Comparison of ENCODE assay signal across 19 cellular contexts in the genomic region with DNA sequence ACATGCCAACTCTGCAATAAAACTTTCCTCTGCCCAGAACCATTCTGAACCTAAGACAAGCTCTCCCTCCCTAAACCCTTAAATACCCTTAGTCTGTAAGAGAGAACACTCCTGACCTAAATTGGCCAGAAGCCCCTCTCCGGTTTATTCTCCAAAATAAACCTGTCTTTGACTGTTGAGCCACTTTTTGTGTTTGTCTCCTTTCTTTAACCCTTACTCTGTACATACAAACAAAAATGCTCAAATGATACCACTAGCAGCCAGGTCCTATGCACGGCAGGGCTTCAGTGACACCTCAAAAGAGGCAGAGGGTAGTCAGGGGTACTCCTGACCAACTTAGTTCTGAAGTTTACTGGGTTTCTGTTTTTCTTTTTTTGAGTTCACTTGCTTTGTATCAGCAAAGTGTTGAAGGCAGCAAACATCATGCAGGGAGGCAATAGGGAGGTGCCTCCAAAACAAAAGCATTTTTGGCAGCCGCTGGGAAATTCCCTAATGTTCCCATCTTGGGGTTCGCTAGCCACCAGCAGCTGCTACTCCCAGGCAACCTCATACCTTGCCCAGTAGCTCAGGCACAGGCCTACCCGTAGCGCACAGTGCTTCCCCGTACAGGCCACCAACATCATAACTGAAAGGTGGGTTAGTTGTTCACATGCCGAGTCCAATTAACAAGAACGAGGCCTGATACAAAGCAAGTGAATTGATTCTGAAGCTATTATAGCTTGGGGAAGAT.
DNase-seq lines count a peak whose midpoint lies in the region; ATAC-seq and TF ChIP-seq lines count a peak whose summit lies in the region.
"Had no signal": no experiment of that assay in that cellular context is flagged by ENCODE, and none has a peak within 500 bp of the region (broad histone marks: within the 10 kb centered on the region; RNA-seq: fewer than 3 reads in every experiment).

No MANE protein-coding gene starts in this region.

- H3K4me1 Mint-ChIP-seq in Calu3 (ENCODE audit: low read depth, unreplicated experiment), result peaks cover 32% of the 10 kb centered on the region
- peaks cover 8% of the 10 kb centered on the region for H3K4me1 Mint-ChIP-seq in endothelial cell (ENCODE audit: unreplicated experiment)
- H3K4me1 Mint-ChIP-seq in progenitor cell of endocrine pancreas (ENCODE audit: low read depth), result peaks cover 27% of the 10 kb centered on the region

- H3K9ac ChIP-seq in HUES48 (ENCODE audit: low read depth, low read length), result no peak overlapping the region

- peak overlapping the region; percentile 38 for H3K27ac Mint-ChIP-seq in Calu3 (ENCODE audit: unreplicated experiment)
- H3K27ac Mint-ChIP-seq in endothelial cell (ENCODE audit: unreplicated experiment), result no peak overlapping the region
- peak overlapping the region; percentile 31 for H3K27ac Mint-ChIP-seq in progenitor cell of endocrine pancreas
- H3K27ac Mint-ChIP-seq: CD4-positive, CD25-positive, alpha-beta regulatory T cell had no signal

- TF ChIP-seq CTCF in Calu3 (IDR thresholded peaks at IDR 0.05; ENCODE audit: unreplicated experiment) (no peak), endothelial cell (IDR thresholded peaks at IDR 0.05; ENCODE audit: unreplicated experiment) (no peak), progenitor cell of endocrine pancreas (IDR thresholded peaks at IDR 0.05; ENCODE audit: unreplicated experiment) (no peak)

- H3K4me3 ChIP-seq in HUES48 (ENCODE audit: low read depth, low read length), result no peak overlapping the region
- H3K4me3 ChIP-seq: HAP-1, K562 had no signal

- BruUV-seq in Calu3 (replicated peaks; lab: Mats Ljungman, UMichigan), result no TSS peak

- H3K9me3 Mint-ChIP-seq in Calu3 (ENCODE audit: low read depth, unreplicated experiment) (no peaks in the 10 kb centered on the region), endothelial cell (ENCODE audit: unreplicated experiment) (peaks cover 4% of the 10 kb centered on the region), progenitor cell of endocrine pancreas (ENCODE audit: low read depth) (peaks cover 6% of the 10 kb centered on the region)

- H3K36me3 Mint-ChIP-seq in Calu3 (ENCODE audit: insufficient read depth, unreplicated experiment) (no peaks in the 10 kb centered on the region), endothelial cell (ENCODE audit: low read depth, unreplicated experiment) (no peaks in the 10 kb centered on the region), progenitor cell of endocrine pancreas (ENCODE audit: insufficient read depth) (no peaks in the 10 kb centered on the region)
- H3K36me3 Mint-ChIP-seq: CD4-positive, CD25-positive, alpha-beta regulatory T cell had no signal

- H3K36me3 ChIP-seq in HUES48 (ENCODE audit: control insufficient read depth, insufficient read depth, low read length), result no peaks in the 10 kb centered on the region
- H3K36me3 ChIP-seq: HAP-1 had no signal

- peak overlapping the region; percentile 80 for H3K27ac ChIP-seq in HUES48 (ENCODE audit: low read depth, low read length)
- H3K27ac ChIP-seq: RWPE1 had no signal

- intact Hi-C loops in Calu3 (cut with micrococcal nuclease; ENCODE audit: unreplicated experiment) (no loop called here), left cardiac atrium (cut with DNase I) (no loop called here)

- H3K4me3 Mint-ChIP-seq in Calu3 (ENCODE audit: low read depth, unreplicated experiment), result no peak overlapping the region
- H3K4me3 Mint-ChIP-seq in endothelial cell (ENCODE audit: unreplicated experiment), result peak overlapping the region; percentile 7
- no peak overlapping the region for H3K4me3 Mint-ChIP-seq in progenitor cell of endocrine pancreas (ENCODE audit: low read depth)
- H3K4me3 Mint-ChIP-seq: CD4-positive, CD25-positive, alpha-beta regulatory T cell had no signal

- H3K9me3 ChIP-seq in HUES48 (ENCODE audit: control insufficient read depth, insufficient read depth, low read length), result 0 out of 2 replicates have a peak, but pooled peaks cover 9% of the 10 kb centered on the region
- H3K9me3 ChIP-seq: HAP-1 had no signal

- ATAC-seq in left cardiac atrium (no peak), HG02870 (IDR thresholded peaks at IDR 0.05; ENCODE audit: unreplicated experiment) (no peak)
- ATAC-seq: K562 had no signal

- peaks cover 19% of the 10 kb centered on the region for H3K4me1 ChIP-seq in HUES48 (ENCODE audit: control insufficient read depth, insufficient read depth, low read length)

- no peaks in the 10 kb centered on the region for H3K27me3 Mint-ChIP-seq in Calu3 (ENCODE audit: unreplicated experiment)
- peaks cover 3% of the 10 kb centered on the region for H3K27me3 Mint-ChIP-seq in endothelial cell (ENCODE audit: unreplicated experiment)
- H3K27me3 Mint-ChIP-seq in progenitor cell of endocrine pancreas, result peaks cover 2% of the 10 kb centered on the region

- CTCF ChIA-PET in Calu3 (lab: Charles Lee) (no interaction called here), HEK293T (lab: Yijun Ruan, JAX) (no interaction called here)

- POLR2A ChIA-PET in HEK293T (lab: Yijun Ruan, JAX), result no interaction called here

- H3K27me3 ChIP-seq in HUES48 (ENCODE audit: control insufficient read depth, insufficient read depth, low read length), result peaks cover 74% of the 10 kb centered on the region

- DNase-seq in Calu3 (no peak), endothelial cell (ENCODE audit: low spot score) (no peak), progenitor cell of endocrine pancreas (ENCODE audit: low spot score, unreplicated experiment) (no peak), left cardiac atrium (no peak), HEK293T (ENCODE audit: extremely low spot score) (no peak)
- no peak for DNase-seq in activated effector memory CD4-positive, alpha-beta T cell treated with anti-CD3 and anti-CD28 coated beads, Interleukin-2, amount 50 U/mL, for 16 hours
- DNase-seq: CD4-positive, CD25-positive, alpha-beta regulatory T cell; DMS79; MV-4-11; NCI-H2029; NCI-H2171 treated with DMSO at 0.1 percent for 48 hours; NCI-H446 treated with DMSO at 0.1 percent for 48 hours; NCI-H774; SW 1271 had no signal

TF ChIP-seq in HEK293T, 16 proteins besides CTCF, POLR2A, EP300 and RAD21:
- TF ChIP-seq, protein P1, sequence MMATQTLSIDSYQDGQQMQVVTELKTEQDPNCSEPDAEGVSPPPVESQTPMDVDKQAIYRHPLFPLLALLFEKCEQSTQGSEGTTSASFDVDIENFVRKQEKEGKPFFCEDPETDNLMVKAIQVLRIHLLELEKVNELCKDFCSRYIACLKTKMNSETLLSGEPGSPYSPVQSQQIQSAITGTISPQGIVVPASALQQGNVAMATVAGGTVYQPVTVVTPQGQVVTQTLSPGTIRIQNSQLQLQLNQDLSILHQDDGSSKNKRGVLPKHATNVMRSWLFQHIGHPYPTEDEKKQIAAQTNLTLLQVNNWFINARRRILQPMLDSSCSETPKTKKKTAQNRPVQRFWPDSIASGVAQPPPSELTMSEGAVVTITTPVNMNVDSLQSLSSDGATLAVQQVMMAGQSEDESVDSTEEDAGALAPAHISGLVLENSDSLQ (IDR thresholded peaks at IDR 0.05), result no peak
- TF ChIP-seq ZNF384 (IDR thresholded peaks at IDR 0.05) (no peak), FOXK2 (IDR thresholded peaks at IDR 0.05) (no peak), CTBP1 (IDR thresholded peaks at IDR 0.05; ENCODE audit: borderline replicate concordance) (no peak), NFRKB (IDR thresholded peaks at IDR 0.05) (no peak), ARNT (IDR thresholded peaks at IDR 0.05) (no peak), HDGF (IDR thresholded peaks at IDR 0.05; ENCODE audit: borderline replicate concordance) (no peak), L3MBTL2 (conservative IDR thresholded peaks at IDR 0.05) (no peak), SUZ12 (IDR thresholded peaks at IDR 0.05) (no peak), FOXA1 (IDR thresholded peaks at IDR 0.05) (no peak), BHLHE40 (IDR thresholded peaks at IDR 0.05; ENCODE audit: borderline replicate concordance) (no peak), LEF1 (IDR thresholded peaks at IDR 0.05; ENCODE audit: borderline replicate concordance) (no peak), FOXM1 (IDR thresholded peaks at IDR 0.05; ENCODE audit: borderline replicate concordance) (no peak), ELF4 (IDR thresholded peaks at IDR 0.05) (no peak), TARDBP (IDR thresholded peaks at IDR 0.05) (no peak), SP1 (IDR thresholded peaks at IDR 0.05) (no peak)
